8 cellular contexts compared by ENCODE assay signal in genomic region chr1:24201941-24202440, GRCh38.
A peak's percentile ranks its signal among the peaks of the same experiment; 100 is the strongest.
DNase-seq lines count a peak whose midpoint lies in the region; ATAC-seq and TF ChIP-seq lines count a peak whose summit lies in the region.

No MANE protein-coding gene starts in this region.

- no peaks in the 10 kb centered on the region for H3K9me3 Mint-ChIP-seq in activated naive CD8-positive, alpha-beta T cell treated with anti-CD3 and anti-CD28 coated beads, Interleukin-2, amount 50 U/mL, for 24 hours

- H3K9me3 ChIP-seq in parathyroid adenoma (ENCODE audit: control insufficient read depth, low read length): no peaks in the 10 kb centered on the region

- H3K4me2 ChIP-seq in parathyroid adenoma (ENCODE audit: low read length): no peak overlapping the region

- TF ChIP-seq CTCF in parathyroid adenoma (IDR thresholded peaks at IDR 0.05): peak; percentile 54

- no peak overlapping the region for H3K27ac ChIP-seq in parathyroid adenoma

- H3K9ac ChIP-seq in parathyroid adenoma: no peak overlapping the region

- ATAC-seq in activated naive CD8-positive, alpha-beta T cell treated with anti-CD3 and anti-CD28 coated beads, Interleukin-2, amount 50 U/mL, for 24 hours: no peak
- no peak for ATAC-seq in HG03196 (IDR thresholded peaks at IDR 0.05; ENCODE audit: unreplicated experiment)

- H3K27me3 Mint-ChIP-seq in activated naive CD8-positive, alpha-beta T cell treated with anti-CD3 and anti-CD28 coated beads, Interleukin-2, amount 50 U/mL, for 24 hours: peaks cover 1% of the 10 kb centered on the region

- DNase-seq in DMS53 treated with DMSO at 0.1 percent for 48 hours (lab: John Stamatoyannopoulos, UW; ENCODE audit: unreplicated experiment): peak; percentile 86
- peak; percentile 23 to 57 for DNase-seq in Kasumi-1 (lab: John Stamatoyannopoulos, UW)
- DNase-seq in SHP77 treated with DMSO at 0.1 percent for 48 hours (lab: John Stamatoyannopoulos, UW): peak; percentile 7
- DNase-seq in activated naive CD8-positive, alpha-beta T cell treated with anti-CD3 and anti-CD28 coated beads, Interleukin-2, amount 50 U/mL, for 24 hours: peak; percentile 70
- peak; percentile 49 to 93 (median 81) for DNase-seq in head of caudate nucleus
- no peak for DNase-seq in GF-D8 (lab: John Stamatoyannopoulos, UW)

- no peak overlapping the region for H2AFZ ChIP-seq in parathyroid adenoma

- H3K79me2 ChIP-seq in parathyroid adenoma: no peaks in the 10 kb centered on the region

- H3K4me3 Mint-ChIP-seq in activated naive CD8-positive, alpha-beta T cell treated with anti-CD3 and anti-CD28 coated beads, Interleukin-2, amount 50 U/mL, for 24 hours: no peak overlapping the region

- H3K27me3 ChIP-seq in parathyroid adenoma (ENCODE audit: control insufficient read depth, insufficient read depth, low read length): no peaks in the 10 kb centered on the region

- no peaks in the 10 kb centered on the region for H3K36me3 Mint-ChIP-seq in activated naive CD8-positive, alpha-beta T cell treated with anti-CD3 and anti-CD28 coated beads, Interleukin-2, amount 50 U/mL, for 24 hours (ENCODE audit: low read depth)

- no peak overlapping the region for H3K4me3 ChIP-seq in parathyroid adenoma (ENCODE audit: low read depth, low read length)

- H3K4me1 Mint-ChIP-seq in activated naive CD8-positive, alpha-beta T cell treated with anti-CD3 and anti-CD28 coated beads, Interleukin-2, amount 50 U/mL, for 24 hours: peaks cover 15% of the 10 kb centered on the region

- no peak overlapping the region for H3K27ac Mint-ChIP-seq in activated naive CD8-positive, alpha-beta T cell treated with anti-CD3 and anti-CD28 coated beads, Interleukin-2, amount 50 U/mL, for 24 hours

- H3K36me3 ChIP-seq in parathyroid adenoma (ENCODE audit: control insufficient read depth, insufficient read depth, low read length): no peaks in the 10 kb centered on the region

- intact Hi-C loops in head of caudate nucleus (cut with DNase I): no loop called here

- no peaks in the 10 kb centered on the region for H3K4me1 ChIP-seq in parathyroid adenoma
